In the genomic region with DNA sequence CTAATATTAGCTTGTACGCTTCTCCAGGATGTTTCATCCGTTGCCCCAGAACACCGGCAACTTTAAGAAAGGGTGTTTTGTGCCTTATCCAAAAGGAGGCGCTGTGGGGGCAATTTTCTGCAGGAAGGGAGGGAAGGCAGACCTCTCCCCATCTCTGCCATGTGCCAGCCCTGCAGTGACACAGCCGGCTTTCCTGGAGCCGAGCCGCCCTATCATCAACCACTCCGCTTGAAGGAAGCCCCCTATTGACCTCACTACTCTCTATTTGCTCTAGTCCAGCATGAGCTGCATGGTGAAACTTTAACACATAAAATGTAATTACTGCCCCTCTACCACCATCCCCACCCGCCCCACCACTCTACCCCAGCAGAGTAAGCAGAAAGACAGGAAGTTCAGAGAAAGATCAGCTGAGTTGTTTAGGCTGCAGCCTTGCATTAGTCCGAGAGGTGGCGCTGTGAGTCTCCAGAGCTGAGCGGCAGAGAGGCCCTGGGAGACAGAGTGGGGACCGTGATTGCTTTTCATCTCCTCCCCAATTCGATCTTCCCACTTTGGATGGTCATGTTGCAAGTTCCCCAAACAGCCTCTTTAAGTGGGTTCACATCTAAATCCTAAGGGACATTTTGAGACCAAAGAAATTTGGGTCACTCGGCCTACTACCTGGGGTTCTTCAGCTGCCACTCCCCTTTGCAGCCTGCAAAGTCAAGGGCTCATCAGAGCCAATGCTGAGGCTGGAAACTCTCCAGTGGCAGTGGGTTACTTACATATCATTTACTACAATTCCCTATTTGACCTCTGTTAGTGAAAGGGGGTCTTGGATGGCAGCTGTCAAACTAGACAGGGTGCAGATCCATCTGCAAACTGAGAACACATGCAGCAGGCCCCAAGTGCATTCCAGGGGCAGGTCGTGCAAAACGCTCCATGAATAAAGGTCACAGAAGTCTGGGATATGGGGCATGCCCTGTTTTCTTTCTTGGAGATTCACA, we compare ENCODE assay signal across 8 cellular contexts. TPM values are rescaled to one million over a fixed set of nuclear protein-coding genes. Genes with fewer than 3 reads are reported as not detected.
DNase-seq lines count a peak whose midpoint lies in the region; ATAC-seq and TF ChIP-seq lines count a peak whose summit lies in the region.

No MANE protein-coding gene starts in this region.

- no peak overlapping the region for H3K4me3 ChIP-seq in right cardiac atrium (ENCODE audit: low read length)

- intact Hi-C loops in right cardiac atrium (cut with DNase I) = loop anchor here in 3 of 4 donors (2.0 to 5.0 kb wide), 3 partner anchors 79 to 314 kb away; no protein-coding TSS in a partner anchor

- H3K9me3 ChIP-seq in right cardiac atrium (ENCODE audit: control insufficient read depth, low read length) = no peaks in the 10 kb centered on the region

- H3K27ac ChIP-seq in angular gyrus (ENCODE audit: low read depth, low read length) = peak overlapping the region; percentile 25
- H3K27ac ChIP-seq in right cardiac atrium (ENCODE audit: low read length) = no peak overlapping the region

- H3K4me1 ChIP-seq in right cardiac atrium (ENCODE audit: control insufficient read depth, insufficient read depth, low read length) = no peaks in the 10 kb centered on the region

- WGBS in right cardiac atrium = 35% methylated on average over 17 of the region's 17 CpGs

- DNase-seq in COLO668 (lab: John Stamatoyannopoulos, UW; ENCODE audit: unreplicated experiment) = peak; percentile 48
- DNase-seq in HuH-7 (ENCODE audit: low spot score) = peak; percentile 97
- peak; percentile 58 to 86 (median 77) for DNase-seq in right cardiac atrium
- peak; percentile 33 for DNase-seq in renal cortical epithelial cell (ENCODE audit: low read depth)
- no peak for DNase-seq in cortex of kidney (lab: John Stamatoyannopoulos, UW)

- H3K27me3 ChIP-seq in right cardiac atrium (ENCODE audit: control insufficient read depth, insufficient read depth) = no peaks in the 10 kb centered on the region

- peak; percentile 87 for ATAC-seq in GM19467 (IDR thresholded peaks at IDR 0.05; ENCODE audit: unreplicated experiment)
- ATAC-seq in SK-N-SH treated with all-trans-retinoic acid at 6 μM for 48 hours = peak; percentile 92
- peak; percentile 54 to 68 for ATAC-seq in right cardiac atrium

TF ChIP-seq in SK-N-SH treated with all-trans-retinoic acid at 6 μM for 48 hours, 23 proteins besides CTCF, POLR2A, EP300 and RAD21:
- TF ChIP-seq, protein P1, sequence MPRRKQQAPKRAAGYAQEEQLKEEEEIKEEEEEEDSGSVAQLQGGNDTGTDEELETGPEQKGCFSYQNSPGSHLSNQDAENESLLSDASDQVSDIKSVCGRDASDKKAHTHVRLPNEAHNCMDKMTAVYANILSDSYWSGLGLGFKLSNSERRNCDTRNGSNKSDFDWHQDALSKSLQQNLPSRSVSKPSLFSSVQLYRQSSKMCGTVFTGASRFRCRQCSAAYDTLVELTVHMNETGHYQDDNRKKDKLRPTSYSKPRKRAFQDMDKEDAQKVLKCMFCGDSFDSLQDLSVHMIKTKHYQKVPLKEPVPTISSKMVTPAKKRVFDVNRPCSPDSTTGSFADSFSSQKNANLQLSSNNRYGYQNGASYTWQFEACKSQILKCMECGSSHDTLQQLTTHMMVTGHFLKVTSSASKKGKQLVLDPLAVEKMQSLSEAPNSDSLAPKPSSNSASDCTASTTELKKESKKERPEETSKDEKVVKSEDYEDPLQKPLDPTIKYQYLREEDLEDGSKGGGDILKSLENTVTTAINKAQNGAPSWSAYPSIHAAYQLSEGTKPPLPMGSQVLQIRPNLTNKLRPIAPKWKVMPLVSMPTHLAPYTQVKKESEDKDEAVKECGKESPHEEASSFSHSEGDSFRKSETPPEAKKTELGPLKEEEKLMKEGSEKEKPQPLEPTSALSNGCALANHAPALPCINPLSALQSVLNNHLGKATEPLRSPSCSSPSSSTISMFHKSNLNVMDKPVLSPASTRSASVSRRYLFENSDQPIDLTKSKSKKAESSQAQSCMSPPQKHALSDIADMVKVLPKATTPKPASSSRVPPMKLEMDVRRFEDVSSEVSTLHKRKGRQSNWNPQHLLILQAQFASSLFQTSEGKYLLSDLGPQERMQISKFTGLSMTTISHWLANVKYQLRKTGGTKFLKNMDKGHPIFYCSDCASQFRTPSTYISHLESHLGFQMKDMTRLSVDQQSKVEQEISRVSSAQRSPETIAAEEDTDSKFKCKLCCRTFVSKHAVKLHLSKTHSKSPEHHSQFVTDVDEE (CRISPR knock-in tag; IDR thresholded peaks at IDR 0.05) = no peak
- TF ChIP-seq, protein P2, sequence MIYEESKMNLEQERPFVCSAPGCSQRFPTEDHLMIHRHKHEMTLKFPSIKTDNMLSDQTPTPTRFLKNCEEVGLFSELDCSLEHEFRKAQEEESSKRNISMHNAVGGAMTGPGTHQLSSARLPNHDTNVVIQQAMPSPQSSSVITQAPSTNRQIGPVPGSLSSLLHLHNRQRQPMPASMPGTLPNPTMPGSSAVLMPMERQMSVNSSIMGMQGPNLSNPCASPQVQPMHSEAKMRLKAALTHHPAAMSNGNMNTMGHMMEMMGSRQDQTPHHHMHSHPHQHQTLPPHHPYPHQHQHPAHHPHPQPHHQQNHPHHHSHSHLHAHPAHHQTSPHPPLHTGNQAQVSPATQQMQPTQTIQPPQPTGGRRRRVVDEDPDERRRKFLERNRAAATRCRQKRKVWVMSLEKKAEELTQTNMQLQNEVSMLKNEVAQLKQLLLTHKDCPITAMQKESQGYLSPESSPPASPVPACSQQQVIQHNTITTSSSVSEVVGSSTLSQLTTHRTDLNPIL (CRISPR knock-in tag; IDR thresholded peaks at IDR 0.05; ENCODE audit: low read depth) = no peak
- TF ChIP-seq ZNF565 (CRISPR knock-in tag; conservative IDR thresholded peaks at IDR 0.05; ENCODE audit: low read depth) (no peak), ZNF70 (CRISPR knock-in tag; IDR thresholded peaks at IDR 0.05) (no peak), OSR1 (CRISPR knock-in tag; IDR thresholded peaks at IDR 0.05) (no peak)

RNA-seq across cellular contexts. Expression of a gene that starts 24.7 kb away (rescaled TPM):
- 1 to 10 TPM; 3.4 to 9.3 (median 5.2) TPM for total RNA-seq in right cardiac atrium
- polyA plus RNA-seq in right cardiac atrium = 1.0 TPM
- total RNA-seq in renal cortical epithelial cell = 10.9 and 14.2 TPM in 2 replicates
